Comparison of ENCODE assay signal across 21 cellular contexts in genomic region chr6:4510906-4511625, GRCh38.
"Had no signal": no experiment of that assay in that cellular context is flagged by ENCODE, and none has a peak within 500 bp of the region (broad histone marks: within the 10 kb centered on the region; RNA-seq: fewer than 3 reads in every experiment).

No MANE protein-coding gene starts in this region.

- H3K4me1 ChIP-seq: right atrium auricular region, sigmoid colon, suprapubic skin, thyroid gland, vagina had no signal

- H3K4me2 ChIP-seq: smooth muscle cell had no signal

- H3K4me1 Mint-ChIP-seq: naive thymus-derived CD8-positive, alpha-beta T cell; stimulated activated effector memory CD8-positive, alpha-beta T cell treated with anti-CD3 and anti-CD28 coated beads, Interleukin-12 subunit alpha, Interleukin-12 subunit beta, amount 100 ng/mL, for 72 hours had no signal

- H3K36me3 Mint-ChIP-seq: naive thymus-derived CD8-positive, alpha-beta T cell; stimulated activated effector memory CD8-positive, alpha-beta T cell treated with anti-CD3 and anti-CD28 coated beads, Interleukin-12 subunit alpha, Interleukin-12 subunit beta, amount 100 ng/mL, for 72 hours; type B pancreatic cell had no signal

- H3K4me3 ChIP-seq: coronary artery, heart left ventricle, right atrium auricular region, sigmoid colon, smooth muscle cell, suprapubic skin, thyroid gland, vagina had no signal

- H3K9me3 ChIP-seq: heart left ventricle, right atrium auricular region, sigmoid colon, suprapubic skin, thyroid gland, vagina had no signal

- H3K27me3 ChIP-seq: heart left ventricle, right atrium auricular region, sigmoid colon, suprapubic skin, thyroid gland, vagina had no signal

- H3K36me3 ChIP-seq: heart left ventricle, right atrium auricular region, sigmoid colon, suprapubic skin, thyroid gland, vagina had no signal

- ATAC-seq: left colon; naive thymus-derived CD8-positive, alpha-beta T cell; stimulated activated naive CD8-positive, alpha-beta T cell treated with anti-CD3 and anti-CD28 coated beads, Interleukin-15, Interleukin-2, amounts not matched to agents 100 U/mL and 50 U/mL, for 24 hours had no signal

- H3K4me3 Mint-ChIP-seq: endodermal cell; naive thymus-derived CD8-positive, alpha-beta T cell; stimulated activated effector memory CD8-positive, alpha-beta T cell treated with anti-CD3 and anti-CD28 coated beads, Interleukin-12 subunit alpha, Interleukin-12 subunit beta, amount 100 ng/mL, for 72 hours; type B pancreatic cell had no signal

- H3K27ac ChIP-seq: coronary artery, heart left ventricle, right atrium auricular region, sigmoid colon, suprapubic skin, thyroid gland, vagina had no signal

- H3K27ac Mint-ChIP-seq: endodermal cell; stimulated activated effector memory CD8-positive, alpha-beta T cell treated with anti-CD3 and anti-CD28 coated beads, Interleukin-12 subunit alpha, Interleukin-12 subunit beta, amount 100 ng/mL, for 72 hours; type B pancreatic cell had no signal

- H3K27me3 Mint-ChIP-seq: type B pancreatic cell had no signal

- DNase-seq: effector CD4-positive, alpha-beta T cell; endodermal cell; erythroblast; foreskin melanocyte; hippocampal formation; left colon; mesendoderm; naive thymus-derived CD8-positive, alpha-beta T cell; sigmoid colon; stimulated activated CD4-positive, alpha-beta T cell treated with anti-CD3 and anti-CD28 coated beads, Interleukin-2, amount 100 ng/mL, for 48 hours; stimulated activated CD8-positive, alpha-beta memory T cell treated with anti-CD3 and anti-CD28 coated beads, Interleukin-4, amount 100 ng/mL, for 48 hours; stimulated activated naive CD8-positive, alpha-beta T cell treated with anti-CD3 and anti-CD28 coated beads, Interleukin-15, Interleukin-2, amounts not matched to agents 100 U/mL and 50 U/mL, for 24 hours; thyroid gland had no signal
